22 cellular contexts compared by ENCODE assay signal in the genomic region with DNA sequence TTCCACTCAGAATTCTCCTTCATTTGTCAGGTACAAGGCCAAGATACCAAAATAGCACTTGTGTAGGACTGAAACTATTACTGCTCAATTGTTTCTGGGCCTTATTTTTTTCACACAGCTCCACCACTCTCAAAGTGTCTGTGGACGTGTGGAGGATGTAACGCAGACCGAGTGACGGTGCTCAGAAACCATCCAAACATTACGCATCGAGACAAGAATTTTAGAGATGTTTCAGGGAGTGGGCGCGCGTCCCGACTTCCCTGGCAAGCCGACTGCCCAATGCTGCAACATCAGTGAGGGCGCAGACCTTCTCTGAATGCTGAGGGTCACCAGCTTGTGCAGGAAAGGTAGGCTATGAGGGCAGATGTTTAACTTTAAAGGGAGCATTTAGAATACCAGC.
DNase-seq lines count a peak whose midpoint lies in the region; ATAC-seq and TF ChIP-seq lines count a peak whose summit lies in the region.
"Had no signal": no experiment of that assay in that cellular context is flagged by ENCODE, and none has a peak within 500 bp of the region (broad histone marks: within the 10 kb centered on the region; RNA-seq: fewer than 3 reads in every experiment).

No MANE protein-coding gene starts in this region.

- H3K27ac ChIP-seq in esophagus muscularis mucosa (replicated peaks in 1 of 4) (peak overlapping the region; percentile 37 to 73 (median 67)), right atrium auricular region (peak overlapping the region; percentile 82 to 89), smooth muscle cell (ENCODE audit: low read depth) (peak overlapping the region; percentile 94), lower lobe of right lung (no peak overlapping the region)
- H3K27ac ChIP-seq: A549, PC-9, SJCRH30 had no signal

- H3K79me2 ChIP-seq in smooth muscle cell (ENCODE audit: low read depth): no peaks in the 10 kb centered on the region

- no peak for TF ChIP-seq POLR2A in esophagus muscularis mucosa (IDR thresholded peaks at IDR 0.05; ENCODE audit: low read depth)

- H3K36me3 ChIP-seq in esophagus muscularis mucosa (no peaks in the 10 kb centered on the region), right atrium auricular region (no peaks in the 10 kb centered on the region), smooth muscle cell (ENCODE audit: low read depth) (no peaks in the 10 kb centered on the region), lower lobe of right lung (no peaks in the 10 kb centered on the region)
- H3K36me3 ChIP-seq: SJCRH30 had no signal

- ATAC-seq in Right ventricle myocardium superior (ENCODE audit: poor library complexity): peak; percentile 90
- ATAC-seq in lower lobe of right lung: no peak
- ATAC-seq: A549, HCT116 had no signal

- no peaks in the 10 kb centered on the region for H3K27me3 ChIP-seq in esophagus muscularis mucosa
- H3K27me3 ChIP-seq in right atrium auricular region: no peaks in the 10 kb centered on the region
- no peaks in the 10 kb centered on the region for H3K27me3 ChIP-seq in smooth muscle cell (ENCODE audit: low read depth)
- H3K27me3 ChIP-seq in lower lobe of right lung (ENCODE audit: low read depth): no peaks in the 10 kb centered on the region
- H3K27me3 ChIP-seq: SJCRH30 had no signal

- H3K4me1 ChIP-seq in esophagus muscularis mucosa: peaks cover 0 to 28% (median 10%) of the 10 kb centered on the region in 4 donors
- H3K4me1 ChIP-seq in right atrium auricular region: peaks cover 0 to 29% of the 10 kb centered on the region in 2 donors
- no peaks in the 10 kb centered on the region for H3K4me1 ChIP-seq in smooth muscle cell (ENCODE audit: low read depth)
- H3K4me1 ChIP-seq in lower lobe of right lung: peaks cover 9% of the 10 kb centered on the region
- H3K4me1 ChIP-seq: SJCRH30 had no signal

- H3K4me3 ChIP-seq in esophagus muscularis mucosa (no peak overlapping the region), right atrium auricular region (no peak overlapping the region), smooth muscle cell (no peak overlapping the region), lower lobe of right lung (no peak overlapping the region)
- H3K4me3 ChIP-seq: A549, PC-9, SJCRH30 had no signal

- TF ChIP-seq CTCF in esophagus muscularis mucosa (IDR thresholded peaks at IDR 0.05) (no peak), right atrium auricular region (IDR thresholded peaks at IDR 0.05) (no peak), smooth muscle cell (IDR thresholded peaks at IDR 0.05; ENCODE audit: borderline replicate concordance, insufficient read depth, poor library complexity, severe bottlenecking) (no peak), lower lobe of right lung (IDR thresholded peaks at IDR 0.05) (no peak)

- peaks cover 0 to 6% (median 2%) of the 10 kb centered on the region in 4 donors for H3K9me3 ChIP-seq in esophagus muscularis mucosa
- no peaks in the 10 kb centered on the region for H3K9me3 ChIP-seq in right atrium auricular region
- H3K9me3 ChIP-seq in smooth muscle cell (replicated peaks; ENCODE audit: low read depth): no peaks in the 10 kb centered on the region
- no peaks in the 10 kb centered on the region for H3K9me3 ChIP-seq in lower lobe of right lung
- H3K9me3 ChIP-seq: A549, SJCRH30 had no signal

- no peak for TF ChIP-seq EP300 in esophagus muscularis mucosa (IDR thresholded peaks at IDR 0.05)

- DNase-seq in esophagus muscularis mucosa (ENCODE audit: extremely low spot score): no peak
- peak; percentile 85 for DNase-seq in Right ventricle myocardium superior
- peak; percentile 91 for DNase-seq in right atrium auricular region (ENCODE audit: low spot score)
- no peak for DNase-seq in smooth muscle cell (lab: John Stamatoyannopoulos, UW; ENCODE audit: unreplicated experiment)
- DNase-seq in GM19240 (ENCODE audit: insufficient read length, low spot score): no peak
- no peak for DNase-seq in NCI-H1930 (lab: John Stamatoyannopoulos, UW)
- DNase-seq in lower lobe of right lung: no peak
- DNase-seq in NCI-H128 (lab: John Stamatoyannopoulos, UW; ENCODE audit: unreplicated experiment): no peak
- DNase-seq: CD4-positive, CD25-positive, alpha-beta regulatory T cell; EL; GF-D8; Karpas-422; MV-4-11; NCI-H1417; NCI-H187; NCI-H2227 treated with DMSO at 0.1 percent for 48 hours; NCI-H510A treated with DMSO at 0.1 percent for 48 hours; NCI-H748 treated with DMSO at 0.1 percent for 48 hours; PC-9; SJCRH30 had no signal

- peaks cover 4% of the 10 kb centered on the region for H3F3A ChIP-seq in smooth muscle cell (ENCODE audit: low read depth)

- no peak overlapping the region for H2AFZ ChIP-seq in smooth muscle cell (ENCODE audit: low read depth)
- H2AFZ ChIP-seq: PC-9 had no signal

- 56% methylated on average over 12 of the region's 12 CpGs for WGBS in esophagus muscularis mucosa
- 38% methylated on average over 12 of the region's 12 CpGs for WGBS in smooth muscle cell (ENCODE audit: low lambda C conversion rate)

- H3K9ac ChIP-seq in smooth muscle cell (ENCODE audit: low read depth): peak overlapping the region; percentile 74

- H3K4me2 ChIP-seq in smooth muscle cell: peak overlapping the region; percentile 66
- H3K4me2 ChIP-seq: A549, PC-9 had no signal

- no peaks in the 10 kb centered on the region for H4K20me1 ChIP-seq in smooth muscle cell (ENCODE audit: low read depth)

- intact Hi-C loops in esophagus muscularis mucosa (cut with DNase I) (loop anchor here (10.0 kb wide), 1 partner anchor 103 kb away; no protein-coding TSS in a partner anchor), Right ventricle myocardium superior (cut with DNase I) (loop anchor here (5.0 kb wide), 1 partner anchor 190 kb away; no protein-coding TSS in a partner anchor), lower lobe of right lung (cut with DNase I) (no loop called here)

Comparison
In these comparisons a context has a peak if more than half of its experiments do, and no peak if none do; other contexts are left out.
1. DNase-seq: peak in Right ventricle myocardium superior (single experiment) and right atrium auricular region (single experiment); none in esophagus muscularis mucosa (single experiment), smooth muscle cell (single experiment), GM19240 (single experiment), NCI-H1930 (0 of 2), lower lobe of right lung (single experiment) and NCI-H128 (single experiment).